13 cellular contexts compared by ENCODE assay signal in the genomic region with DNA sequence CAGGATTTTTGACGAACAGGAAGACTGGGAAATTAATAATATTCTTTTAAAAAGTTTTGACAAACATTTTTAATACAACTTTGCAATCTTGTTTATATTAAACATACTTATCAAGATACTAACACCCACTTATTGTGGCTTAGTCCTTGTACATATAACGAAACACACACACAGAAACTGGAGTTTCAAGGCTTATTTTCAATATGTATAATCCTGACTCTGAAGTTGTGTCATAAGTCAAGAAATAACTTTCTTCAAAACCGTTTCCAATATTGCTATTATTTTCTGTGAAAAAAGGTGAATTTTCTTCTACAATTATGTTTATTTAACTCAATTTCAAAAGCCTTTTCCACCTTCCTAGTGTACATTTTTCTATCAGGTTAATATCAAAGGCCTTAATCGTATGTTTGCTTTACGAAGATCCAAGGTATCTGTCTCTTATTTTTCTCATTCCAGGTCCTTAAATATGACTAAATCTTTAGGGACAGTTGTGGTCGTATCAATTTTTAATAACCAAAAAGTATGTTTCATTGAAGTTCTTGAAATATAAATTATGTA. TPM values are rescaled to one million over a fixed set of nuclear protein-coding genes. Genes with fewer than 3 reads are reported as not detected.
DNase-seq lines count a peak whose midpoint lies in the region; ATAC-seq, FAIRE-seq and TF ChIP-seq lines count a peak whose summit lies in the region.
"Had no signal": no experiment of that assay in that cellular context is flagged by ENCODE, and none has a peak within 500 bp of the region (broad histone marks: within the 10 kb centered on the region; RNA-seq: fewer than 3 reads in every experiment).

No MANE protein-coding gene starts in this region.

- H3K4me1 ChIP-seq in A549 = peaks cover 10% of the 10 kb centered on the region; the same call in 2 of the 3 replicates
- H3K4me1 ChIP-seq in DND-41 (ENCODE audit: insufficient read depth, low read length) = peaks cover 44% of the 10 kb centered on the region
- peaks cover 19% of the 10 kb centered on the region for H3K4me1 ChIP-seq in Panc1 (ENCODE audit: control insufficient read depth, insufficient read depth, low read length)
- H3K4me1 ChIP-seq in gastroesophageal sphincter = peaks cover 0 to 56% (median 0%) of the 10 kb centered on the region in 3 donors

- CTCF ChIA-PET in A549 (lab: Yijun Ruan, JAX) (interaction anchor here (1.5 kb wide), 1 partner anchor 10 kb away, joined by 3 read pairs; no protein-coding TSS in a partner anchor), Panc1 (lab: Charles Lee) (interaction anchor here (0.7 kb wide), 1 partner anchor 43 kb away, joined by 4 read pairs; no protein-coding TSS in a partner anchor)

- H3K36me3 ChIP-seq in DND-41 (ENCODE audit: insufficient read depth, low read length) (peaks cover 39% of the 10 kb centered on the region), Panc1 (ENCODE audit: control insufficient read depth, insufficient read depth, low read length) (peaks cover 5% of the 10 kb centered on the region), gastroesophageal sphincter (no peaks in the 10 kb centered on the region)

- H3K4me2 ChIP-seq in A549 (peak overlapping the region; percentile 84), DND-41 (ENCODE audit: insufficient read depth, low read length) (peak overlapping the region; percentile 62)

- H3K9me3 ChIP-seq in A549 = no peaks in the 10 kb centered on the region
- no peaks in the 10 kb centered on the region for H3K9me3 ChIP-seq in DND-41 (ENCODE audit: insufficient read depth, low read length, severe bottlenecking)
- no peaks in the 10 kb centered on the region for H3K9me3 ChIP-seq in Panc1 (ENCODE audit: control insufficient read depth, insufficient read depth, low read depth, low read length)
- H3K9me3 ChIP-seq in gastroesophageal sphincter = no peaks in the 10 kb centered on the region

- TF ChIP-seq CTCF in A549 (IDR thresholded peaks at IDR 0.05) (no peak), DND-41 (IDR thresholded peaks at IDR 0.05; ENCODE audit: borderline replicate concordance, extremely low read depth, low read length, poor library complexity, severe bottlenecking) (no peak), Panc1 (IDR thresholded peaks at IDR 0.05) (no peak), gastroesophageal sphincter (IDR thresholded peaks at IDR 0.05) (no peak)

- no TSS peak for BruUV-seq in Panc1 (replicated peaks; lab: Mats Ljungman, UMichigan)

- H3K9ac ChIP-seq in DND-41 (ENCODE audit: low read depth, low read length) = peak overlapping the region; percentile 100

- in situ Hi-C loops in Panc1 (cut with HindIII; ENCODE audit: low pct_unique_long_range_greater_than_20kb, low sequenced_read_pairs) = no loop called here

- 2% methylated on average over 6 of the region's 6 CpGs for WGBS in A549 (ENCODE audit: missing lambda C conversion rate)
- WGBS in gastroesophageal sphincter (ENCODE audit: low coverage in 1 of 2), 2 donors = 21 to 29% methylated on average over 6 of the region's 6 CpGs

- TF ChIP-seq RAD21 in A549 (conservative IDR thresholded peaks at IDR 0.05 in 1 of 2, IDR thresholded peaks at IDR 0.05 in 1 of 2) = no peak

- H3K27ac ChIP-seq in A549 = peak overlapping the region in 1 of 2 experiments; percentile 99; a peak in 4 of 6 replicates
- peak overlapping the region; percentile 94 for H3K27ac ChIP-seq in DND-41 (ENCODE audit: low read length)
- H3K27ac ChIP-seq in Panc1 (ENCODE audit: low read length) = peak overlapping the region; percentile 100; the same call in 1 of the 2 replicates
- H3K27ac ChIP-seq in gastroesophageal sphincter = peak overlapping the region in 3 of 4 donors; percentile 83 to 98 (median 98)

- no peak overlapping the region for H2AFZ ChIP-seq in DND-41 (ENCODE audit: low read depth, low read length)

- peaks cover 16% of the 10 kb centered on the region for H4K20me1 ChIP-seq in DND-41 (ENCODE audit: insufficient read depth, low read length)

- no peak for TF ChIP-seq POLR2A in A549 (IDR thresholded peaks at IDR 0.05; ENCODE audit: low read length)
- no peak for TF ChIP-seq POLR2A in gastroesophageal sphincter (IDR thresholded peaks at IDR 0.05)

- DNase-seq in A549 (ENCODE audit: low read depth in 1 of 2, low spot score in 1 of 2) (no peak), DND-41 (no peak), Panc1 (ENCODE audit: low read depth, low spot score) (no peak), HCEC 1CT (no peak)
- DNase-seq: activated T-cell treated with anti-CD3 and anti-CD28 coated beads for 4 hours; effector memory CD8-positive, alpha-beta T cell; stimulated activated CD4-positive, alpha-beta T cell treated with anti-CD3 and anti-CD28 coated beads, Interleukin-2, amount 100 ng/mL, for 24 hours had no signal

- H3K27me3 ChIP-seq in DND-41 (ENCODE audit: insufficient read depth, low read length, poor library complexity) (no peaks in the 10 kb centered on the region), Panc1 (ENCODE audit: control insufficient read depth, insufficient read depth, low read length) (no peaks in the 10 kb centered on the region), gastroesophageal sphincter (no peaks in the 10 kb centered on the region)

- intact Hi-C loops in Panc1 (cut with micrococcal nuclease; ENCODE audit: unreplicated experiment) = loop anchor here (10.0 kb wide), 1 partner anchor 197 kb away; no protein-coding TSS in a partner anchor

- H3K4me3 ChIP-seq in A549 = peak overlapping the region; percentile 90
- peak overlapping the region; percentile 65 to 97 for H3K4me3 ChIP-seq in DND-41 (ENCODE audit: low read depth in 1 of 2, low read length in 2 of 2)
- peak overlapping the region; percentile 32 to 95; a peak in 3 of 4 replicates for H3K4me3 ChIP-seq in Panc1 (ENCODE audit: low read depth in 2 of 2, low read length in 2 of 2)
- peak overlapping the region; percentile 56 to 69 for H3K4me3 ChIP-seq in gastroesophageal sphincter
- H3K4me3 ChIP-seq: lung had no signal

- peaks cover 98% of the 10 kb centered on the region for H3K79me2 ChIP-seq in DND-41 (ENCODE audit: insufficient read depth, low read length)

- no peak for FAIRE-seq in A549 (lab: Jason Lieb, UNC)
- FAIRE-seq: H1 had no signal

- ATAC-seq in A549 (no peak), DND-41 (ENCODE audit: insufficient read depth, low read depth) (no peak), Panc1 (no peak), gastroesophageal sphincter (no peak), HG02973 (IDR thresholded peaks at IDR 0.05; ENCODE audit: unreplicated experiment) (no peak), HG03378 (IDR thresholded peaks at IDR 0.05; ENCODE audit: unreplicated experiment) (no peak), HG03095 (IDR thresholded peaks at IDR 0.05; ENCODE audit: unreplicated experiment) (no peak)
- ATAC-seq: effector memory CD8-positive, alpha-beta T cell had no signal

- POLR2A ChIA-PET in A549 (lab: Yijun Ruan, JAX) (no interaction called here), Panc1 (lab: Charles Lee) (interaction anchor here (0.5 kb wide), 1 partner anchor 524 kb away, joined by 3 read pairs; no protein-coding TSS in a partner anchor)

- TF ChIP-seq EP300 in A549 (IDR thresholded peaks at IDR 0.05) = no peak
- TF ChIP-seq EP300 in gastroesophageal sphincter (IDR thresholded peaks at IDR 0.05) = no peak

TF ChIP-seq in A549, 52 proteins besides CTCF, POLR2A, EP300 and RAD21:
- TF ChIP-seq JUNB (IDR thresholded peaks at IDR 0.05) = no peak
- TF ChIP-seq EHF (CRISPR knock-in tag; IDR thresholded peaks at IDR 0.05) = no peak
- TF ChIP-seq NFE2L2 (conservative IDR thresholded peaks at IDR 0.05; ENCODE audit: low read length) = no peak
- TF ChIP-seq ZNF302 (CRISPR knock-in tag; IDR thresholded peaks at IDR 0.05) = no peak
- TF ChIP-seq HES2 (IDR thresholded peaks at IDR 0.05) = no peak
- TF ChIP-seq CBX2 (IDR thresholded peaks at IDR 0.05; ENCODE audit: borderline replicate concordance, low read depth) = no peak

RNA-seq across cellular contexts. Expression of gene CDKN2C, which starts 1.8 kb away (rescaled TPM):
- 9.9 and 13.0 TPM in 2 replicates for polyA plus RNA-seq in A549 (2011; rRNA removed)
- polyA plus RNA-seq in A549 (2012; cell fraction: cytosol; rRNA removed) = 12.1 and 13.5 TPM in 2 replicates
- 8.8 and 10.3 TPM in 2 replicates for polyA plus RNA-seq in A549 (2012; cell fraction: nucleus; rRNA removed)
- polyA plus RNA-seq in A549 (2017; fragmentation: RNase III; extraction: RNeasy Plus Mini Kit Qiagen cat#74134 plus additional on column Dnase treatment) = 14.7 to 17.7 TPM (median 16.8 TPM) in 3 replicates
- 7.4 and 8.0 TPM in 2 replicates for polyA minus RNA-seq in A549 (2011; rRNA and poly(A)+ RNA removed)
- 50.4 TPM for total RNA-seq in Panc1 (2021; ENCODE audit: unreplicated experiment)
- polyA plus RNA-seq in Panc1 (2012; ENCODE audit: insufficient read length) = 32.4 TPM
- 10 to 100 TPM; 21.1 to 52.1 (median 38.8) TPM for total RNA-seq in gastroesophageal sphincter
- total RNA-seq: H1 had no signal
- polyA plus RNA-seq: H1 had no signal

RNA-seq across cellular contexts. Expression of gene FAF1, which starts 11.8 kb away (rescaled TPM):
- polyA plus RNA-seq in A549 (2011; rRNA removed) (46.2 and 57.5 TPM in 2 replicates), A549 (2017; fragmentation: RNase III; extraction: RNeasy Plus Mini Kit Qiagen cat#74134 plus additional on column Dnase treatment) (29.9 to 31.7 TPM (median 31.2 TPM) in 3 replicates)
- 4.5 and 5.3 TPM in 2 replicates for polyA plus RNA-seq in A549 (2012; cell fraction: cytosol; rRNA removed)
- 1.5 and 5.1 TPM in 2 replicates for polyA plus RNA-seq in A549 (2012; cell fraction: nucleus; rRNA removed)
- 32.2 and 41.3 TPM in 2 replicates for polyA minus RNA-seq in A549 (2011; rRNA and poly(A)+ RNA removed)
- total RNA-seq in Panc1 (2021; ENCODE audit: unreplicated experiment) (101 TPM), gastroesophageal sphincter (10 to 100 TPM; 60.4 to 89.0 (median 67.8) TPM)
- polyA plus RNA-seq in Panc1 (2012; ENCODE audit: insufficient read length) = 39.7 TPM
